ENCODE assay signal across 1 cellular context in genomic region chr18:5518899-5519371, GRCh38.
TF ChIP-seq lines count a peak whose summit lies in the region.

No MANE protein-coding gene starts in this region.

TF ChIP-seq in HEK293, 187 proteins besides CTCF, POLR2A, EP300 and RAD21 (continued from another document):
- peak; percentile 72 for TF ChIP-seq HIC1 (tag by site-specific recombination; IDR thresholded peaks at IDR 0.05)
- TF ChIP-seq ZXDB (tag by site-specific recombination; IDR thresholded peaks at IDR 0.05): peak; percentile 96
- no peak for TF ChIP-seq ZNF266 (tag by site-specific recombination; IDR thresholded peaks at IDR 0.05; ENCODE audit: low read depth)
- TF ChIP-seq ZNF777 (tag by site-specific recombination; IDR thresholded peaks at IDR 0.05; ENCODE audit: borderline replicate concordance): no peak
- no peak for TF ChIP-seq ZNF114 (tag by site-specific recombination; IDR thresholded peaks at IDR 0.05)
- no peak for TF ChIP-seq ZBTB48 (tag by site-specific recombination; IDR thresholded peaks at IDR 0.05)
- TF ChIP-seq ZNF610 (tag by site-specific recombination; IDR thresholded peaks at IDR 0.05; ENCODE audit: borderline replicate concordance): no peak
- no peak for TF ChIP-seq ZNF132 (tag by site-specific recombination; IDR thresholded peaks at IDR 0.05; ENCODE audit: borderline replicate concordance)
- no peak for TF ChIP-seq ZNF701 (tag by site-specific recombination; IDR thresholded peaks at IDR 0.05)
- no peak for TF ChIP-seq ZNF518A (tag by site-specific recombination; conservative IDR thresholded peaks at IDR 0.05; ENCODE audit: low read depth)
- TF ChIP-seq ZFP3 (tag by site-specific recombination; IDR thresholded peaks at IDR 0.05; ENCODE audit: low read depth): no peak
- no peak for TF ChIP-seq ZNF529 (tag by site-specific recombination; IDR thresholded peaks at IDR 0.05; ENCODE audit: insufficient replicate concordance)
- no peak for TF ChIP-seq ZNF549 (tag by site-specific recombination; IDR thresholded peaks at IDR 0.05)
- peak; percentile 95 for TF ChIP-seq ZNF843 (tag by site-specific recombination; IDR thresholded peaks at IDR 0.05)
- TF ChIP-seq MZF1 (tag by site-specific recombination; IDR thresholded peaks at IDR 0.05; ENCODE audit: borderline replicate concordance): no peak
- no peak for TF ChIP-seq ZNF16 (tag by site-specific recombination; IDR thresholded peaks at IDR 0.05; ENCODE audit: low read depth)
- peak; percentile 64; the same call in 1 of the 2 replicates for TF ChIP-seq ZNF660 (tag by site-specific recombination; IDR thresholded peaks at IDR 0.05)
- TF ChIP-seq ZNF169 (tag by site-specific recombination; IDR thresholded peaks at IDR 0.05): no peak
- TF ChIP-seq ZNF792 (tag by site-specific recombination; IDR thresholded peaks at IDR 0.05): 0 out of 2 replicates have a peak, but pooled peaks have one; percentile 58
- no peak for TF ChIP-seq ZNF677 (tag by site-specific recombination; IDR thresholded peaks at IDR 0.05)
- TF ChIP-seq ZSCAN18 (tag by site-specific recombination; IDR thresholded peaks at IDR 0.05): no peak
- TF ChIP-seq TRIM28 (IDR thresholded peaks at IDR 0.05; ENCODE audit: borderline replicate concordance, low read length): no peak
- peak; percentile 36; the same call in 1 of the 2 replicates for TF ChIP-seq ZNF580 (tag by site-specific recombination; IDR thresholded peaks at IDR 0.05)
- no peak for TF ChIP-seq KLF9 (tag by site-specific recombination; IDR thresholded peaks at IDR 0.05; ENCODE audit: low read depth)
- TF ChIP-seq ZNF362 (tag by site-specific recombination; IDR thresholded peaks at IDR 0.05): peak; percentile 94
- TF ChIP-seq ZNF639 (tag by site-specific recombination; IDR thresholded peaks at IDR 0.05): peak; percentile 83
- TF ChIP-seq ZBTB7A (tag by site-specific recombination; IDR thresholded peaks at IDR 0.05; ENCODE audit: low read depth): no peak
- TF ChIP-seq ZNF571 (tag by site-specific recombination; IDR thresholded peaks at IDR 0.05): no peak
- TF ChIP-seq ZNF624 (tag by site-specific recombination; IDR thresholded peaks at IDR 0.05): no peak
- no peak for TF ChIP-seq ZNF157 (tag by site-specific recombination; IDR thresholded peaks at IDR 0.05)
- TF ChIP-seq WT1 (tag by site-specific recombination; IDR thresholded peaks at IDR 0.05): peak; percentile 82
- 0 out of 2 replicates have a peak, but pooled peaks have one; percentile 42 for TF ChIP-seq ZSCAN23 (tag by site-specific recombination; IDR thresholded peaks at IDR 0.05)
- no peak for TF ChIP-seq ZFP37 (tag by site-specific recombination; IDR thresholded peaks at IDR 0.05)
- no peak for TF ChIP-seq GLI4 (tag by site-specific recombination; IDR thresholded peaks at IDR 0.05)
- TF ChIP-seq SP7 (tag by site-specific recombination; IDR thresholded peaks at IDR 0.05): peak; percentile 96
- TF ChIP-seq BCL6B (tag by site-specific recombination; IDR thresholded peaks at IDR 0.05): no peak
- TF ChIP-seq ZNF184 (tag by site-specific recombination; IDR thresholded peaks at IDR 0.05): peak; percentile 69; the same call in 1 of the 2 replicates
- TF ChIP-seq ZNF366 (tag by site-specific recombination; conservative IDR thresholded peaks at IDR 0.05): peak; percentile 94
- no peak for TF ChIP-seq ZBTB11 (tag by site-specific recombination; conservative IDR thresholded peaks at IDR 0.05; ENCODE audit: low read depth)
- TF ChIP-seq ZBTB26 (tag by site-specific recombination; optimal IDR thresholded peaks at IDR 0.05): no peak
- no peak for TF ChIP-seq ZNF514 (tag by site-specific recombination; IDR thresholded peaks at IDR 0.05)
- TF ChIP-seq ZNF24 (tag by site-specific recombination; IDR thresholded peaks at IDR 0.05): peak; percentile 70
- TF ChIP-seq ZNF335 (tag by site-specific recombination; conservative IDR thresholded peaks at IDR 0.05): no peak
- TF ChIP-seq ZNF37A (tag by site-specific recombination; IDR thresholded peaks at IDR 0.05): no peak
